In the genomic region with DNA sequence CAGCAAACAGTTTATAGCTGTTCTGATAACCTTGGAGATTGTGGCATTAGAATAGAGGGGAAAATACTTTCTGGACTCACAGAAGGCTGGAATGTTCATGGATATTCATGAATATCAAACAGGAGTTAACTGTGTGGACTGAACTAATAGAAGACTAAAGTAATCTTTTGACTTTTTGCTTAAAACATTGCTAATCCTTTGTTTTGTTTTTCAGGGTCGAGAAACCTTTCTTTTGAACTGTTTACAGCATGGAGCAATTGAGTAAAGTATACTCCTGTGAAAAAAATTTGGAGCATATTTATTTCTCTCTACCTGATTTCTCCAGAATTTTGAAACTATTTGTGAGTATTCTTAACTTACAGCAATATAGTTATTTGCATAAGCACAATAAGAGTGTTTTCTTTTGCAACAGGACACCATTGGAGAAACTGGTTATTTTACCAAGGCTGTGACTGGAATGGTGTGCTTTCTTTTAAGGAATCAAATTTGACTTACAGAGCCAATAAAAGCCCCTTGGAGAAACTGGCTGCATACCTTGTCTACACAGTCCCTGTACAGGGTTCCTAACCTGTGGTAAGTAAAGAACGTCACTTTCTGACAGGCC, we compare ENCODE assay signal across 35 cellular contexts.
"Had no signal": no experiment of that assay in that cellular context is flagged by ENCODE, and none has a peak within 500 bp of the region (broad histone marks: within the 10 kb centered on the region; RNA-seq: fewer than 3 reads in every experiment).

No MANE protein-coding gene starts in this region.

- H3K27me3 Mint-ChIP-seq: activated CD4-positive, alpha-beta T cell treated with anti-CD3 and anti-CD28 coated beads, Interleukin-2, amount 10 ng/mL, durations not matched to agents 24 days and 14 days; activated naive CD4-positive, alpha-beta T cell treated with anti-CD3 and anti-CD28 coated beads, Interleukin-2, amount 10 ng/mL, durations not matched to agents 7 days and 5 days; activated naive CD8-positive, alpha-beta T cell treated with anti-CD3 and anti-CD28 coated beads, Interleukin-2, amount 50 U/mL, for 24 hours had no signal

- H3K36me3 ChIP-seq: ascending aorta, brain microvascular endothelial cell, breast epithelium had no signal

- H3K27ac Mint-ChIP-seq: activated B cell treated with CpG ODN at 0.5 μM for 24 hours; activated CD4-positive, alpha-beta memory T cell treated with anti-CD3 and anti-CD28 coated beads for 36 hours; activated CD4-positive, alpha-beta T cell treated with anti-CD3 and anti-CD28 coated beads, Interleukin-2, amount 10 ng/mL, durations not matched to agents 24 days and 14 days; activated CD8-positive, alpha-beta T cell treated with anti-CD3 and anti-CD28 coated beads for 36 hours; activated naive CD4-positive, alpha-beta T cell treated with anti-CD3 and anti-CD28 coated beads, Interleukin-2, amount 10 ng/mL, durations not matched to agents 7 days and 5 days; activated naive CD4-positive, alpha-beta T cell treated with anti-CD3 and anti-CD28 coated beads, Interleukin-2, amount 50 U/mL, for 24 hours; activated naive CD8-positive, alpha-beta T cell; activated naive CD8-positive, alpha-beta T cell treated with anti-CD3 and anti-CD28 coated beads, Interleukin-2, amount 10 ng/mL, durations not matched to agents 7 days and 5 days; activated naive CD8-positive, alpha-beta T cell treated with anti-CD3 and anti-CD28 coated beads, Interleukin-2, amount 50 U/mL, for 24 hours; activated T-cell treated with anti-CD3 and anti-CD28 coated beads, Interleukin-2, amount 50 U/mL, for 24 hours; activated T-helper 2 cell treated with anti-CD3 and anti-CD28 coated beads, Interferon-gamma antibody, Interleukin-2, Interleukin-4, amounts not matched to agents 10 μg/mL and 5 μg/mL and 100 μg/mL, durations not matched to agents 14 hours and 24 hours and 36 hours; T-helper 1 cell treated with Interleukin-12 subunit alpha and Interleukin-12 subunit beta and Interleukin-4 antibody, amounts not matched to agents 30 μg/mL and 1 μg/mL, for 36 hours; T-helper 2 cell treated with Interferon-gamma antibody and Interleukin-4, amounts not matched to agents 5 μg/mL and 100 μg/mL, for 36 hours had no signal

- H3K4me1 Mint-ChIP-seq: activated B cell treated with CpG ODN at 0.5 μM for 24 hours; activated CD4-positive, alpha-beta T cell treated with anti-CD3 and anti-CD28 coated beads, Interleukin-2, amount 10 ng/mL, durations not matched to agents 24 days and 14 days; activated naive CD4-positive, alpha-beta T cell treated with anti-CD3 and anti-CD28 coated beads, Interleukin-2, amount 10 ng/mL, durations not matched to agents 7 days and 5 days; activated naive CD4-positive, alpha-beta T cell treated with anti-CD3 and anti-CD28 coated beads, Interleukin-2, amount 50 U/mL, for 24 hours; activated naive CD8-positive, alpha-beta T cell treated with anti-CD3 and anti-CD28 coated beads, Interleukin-2, amount 10 ng/mL, durations not matched to agents 7 days and 5 days; activated naive CD8-positive, alpha-beta T cell treated with anti-CD3 and anti-CD28 coated beads, Interleukin-2, amount 50 U/mL, for 24 hours; central memory CD8-positive, alpha-beta T cell had no signal

- H3K9me3 ChIP-seq: ascending aorta had no signal

- DNase-seq: activated B cell treated with CpG ODN at 0.5 μM for 24 hours; activated CD4-positive, alpha-beta memory T cell treated with anti-CD3 and anti-CD28 coated beads for 36 hours; activated CD4-positive, alpha-beta T cell treated with anti-CD3 and anti-CD28 coated beads for 4 hours; activated CD4-positive, alpha-beta T cell treated with anti-CD3 and anti-CD28 coated beads, Interleukin-2, amount 10 ng/mL, durations not matched to agents 24 days and 14 days; activated CD4-positive, alpha-beta T cell treated with anti-CD3 and anti-CD28 coated beads, Interleukin-2, amount 50 U/mL, for 1 hour; activated CD4-positive, alpha-beta T cell treated with anti-CD3 and anti-CD28 coated beads, Interleukin-2, amount 50 U/mL, for 4 hours; activated CD4-positive, CD25-positive, alpha-beta regulatory T cell treated with anti-CD3 and anti-CD28 coated beads, Interleukin-2, amount 50 U/mL, for 72 hours; activated CD8-positive, alpha-beta memory T cell treated with anti-CD3 and anti-CD28 coated beads, Interleukin-2, amount 50 U/mL, for 4 hours; activated CD8-positive, alpha-beta T cell treated with anti-CD3 and anti-CD28 coated beads for 36 hours; activated effector memory CD4-positive, alpha-beta T cell treated with Interleukin-2 at 50 U/mL for 16 hours; activated gamma-delta T cell; activated naive CD4-positive, alpha-beta T cell treated with anti-CD3 and anti-CD28 coated beads, Interleukin-2, amount 10 ng/mL, durations not matched to agents 7 days and 5 days; activated naive CD4-positive, alpha-beta T cell treated with Interleukin-2 at 50 U/mL for 16 hours; activated naive CD8-positive, alpha-beta T cell treated with anti-CD3 and anti-CD28 coated beads, Interleukin-2, amount 10 ng/mL, durations not matched to agents 7 days and 5 days; activated naive CD8-positive, alpha-beta T cell treated with anti-CD3 and anti-CD28 coated beads, Interleukin-2, amount 50 U/mL, for 24 hours; activated T-cell treated with anti-CD3 and anti-CD28 coated beads, Interleukin-2, amount 50 U/mL, for 24 hours; activated T-cell treated with anti-CD3 and anti-CD28 coated beads, Interleukin-2, amount 50 U/mL, for 48 hours; amygdala; anterior cingulate cortex; body of pancreas; brain microvascular endothelial cell; caudate nucleus; SW 1271; T-helper 1 cell; T-helper 2 cell; T-helper 9 cell had no signal

- H3K9me3 Mint-ChIP-seq: activated CD4-positive, alpha-beta T cell treated with anti-CD3 and anti-CD28 coated beads, Interleukin-2, amount 10 ng/mL, durations not matched to agents 24 days and 14 days; activated naive CD4-positive, alpha-beta T cell treated with anti-CD3 and anti-CD28 coated beads, Interleukin-2, amount 50 U/mL, for 24 hours; central memory CD8-positive, alpha-beta T cell had no signal

- H3K4me1 ChIP-seq: ascending aorta, body of pancreas, breast epithelium had no signal

- H3K27ac ChIP-seq: ascending aorta, body of pancreas, brain microvascular endothelial cell, breast epithelium, VCaP had no signal

- H3K36me3 Mint-ChIP-seq: activated CD4-positive, alpha-beta memory T cell treated with anti-CD3 and anti-CD28 coated beads for 36 hours; activated naive CD4-positive, alpha-beta T cell treated with anti-CD3 and anti-CD28 coated beads, Interleukin-2, amount 10 ng/mL, durations not matched to agents 7 days and 5 days; activated naive CD4-positive, alpha-beta T cell treated with anti-CD3 and anti-CD28 coated beads, Interleukin-2, amount 50 U/mL, for 24 hours; activated naive CD8-positive, alpha-beta T cell; activated naive CD8-positive, alpha-beta T cell treated with anti-CD3 and anti-CD28 coated beads, Interleukin-2, amount 10 ng/mL, durations not matched to agents 7 days and 5 days had no signal

- H3K27me3 ChIP-seq: ascending aorta, body of pancreas, brain microvascular endothelial cell had no signal

- H3K4me3 ChIP-seq: ascending aorta, body of pancreas, breast epithelium had no signal

- H3K4me3 Mint-ChIP-seq: activated B cell treated with CpG ODN at 0.5 μM for 24 hours; activated CD4-positive, alpha-beta memory T cell treated with anti-CD3 and anti-CD28 coated beads for 36 hours; activated CD4-positive, alpha-beta T cell treated with anti-CD3 and anti-CD28 coated beads, Interleukin-2, amount 10 ng/mL, durations not matched to agents 24 days and 14 days; activated CD8-positive, alpha-beta T cell treated with anti-CD3 and anti-CD28 coated beads for 36 hours; activated naive CD4-positive, alpha-beta T cell treated with anti-CD3 and anti-CD28 coated beads, Interleukin-2, amount 10 ng/mL, durations not matched to agents 7 days and 5 days; activated naive CD4-positive, alpha-beta T cell treated with anti-CD3 and anti-CD28 coated beads, Interleukin-2, amount 50 U/mL, for 24 hours; activated naive CD8-positive, alpha-beta T cell; activated naive CD8-positive, alpha-beta T cell treated with anti-CD3 and anti-CD28 coated beads, Interleukin-2, amount 10 ng/mL, durations not matched to agents 7 days and 5 days; activated naive CD8-positive, alpha-beta T cell treated with anti-CD3 and anti-CD28 coated beads, Interleukin-2, amount 50 U/mL, for 24 hours; activated T-cell treated with anti-CD3 and anti-CD28 coated beads, Interleukin-2, amount 50 U/mL, for 24 hours; central memory CD8-positive, alpha-beta T cell; T-helper 1 cell treated with Interleukin-12 subunit alpha and Interleukin-12 subunit beta and Interleukin-4 antibody, amounts not matched to agents 30 μg/mL and 1 μg/mL, for 36 hours; T-helper 2 cell treated with Interferon-gamma antibody and Interleukin-4, amounts not matched to agents 5 μg/mL and 100 μg/mL, for 36 hours had no signal
